In genomic region chr1:220887868-220888664, GRCh38 we compare ENCODE assay signal across 12 cellular contexts. TPM values are rescaled to one million over a fixed set of nuclear protein-coding genes. Genes with fewer than 3 reads are reported as not detected.
DNase-seq lines count a peak whose midpoint lies in the region; ATAC-seq, FAIRE-seq and TF ChIP-seq lines count a peak whose summit lies in the region.
"Had no signal": no experiment of that assay in that cellular context is flagged by ENCODE, and none has a peak within 500 bp of the region (broad histone marks: within the 10 kb centered on the region; RNA-seq: fewer than 3 reads in every experiment).

No MANE protein-coding gene starts in this region.

- 24 to 38% methylated on average over 30 of the region's 30 CpGs for WGBS in heart right ventricle, 2 donors
- 6 to 11% methylated on average over 30 of the region's 30 CpGs for WGBS in pancreas, 2 donors

- peaks cover 16 to 82% (median 66%) of the 10 kb centered on the region in 7 donors for H3K27me3 ChIP-seq in heart right ventricle
- H3K27me3 ChIP-seq in pancreas = peaks cover 0 to 39% (median 12%) of the 10 kb centered on the region in 4 donors

- no peak for TF ChIP-seq CTCF in CD14-positive monocyte (IDR thresholded peaks at IDR 0.05)
- no peak for TF ChIP-seq CTCF in heart right ventricle (IDR thresholded peaks at IDR 0.05)
- no peak for TF ChIP-seq CTCF in pancreas (IDR thresholded peaks at IDR 0.05)
- TF ChIP-seq CTCF in RWPE1 (conservative IDR thresholded peaks at IDR 0.05; ENCODE audit: low read depth) = no peak

- peaks cover 3 to 34% (median 27%) of the 10 kb centered on the region in 7 donors for H3K9me3 Mint-ChIP-seq in CD14-positive monocyte

- peaks cover 63 to 64% of the 10 kb centered on the region in 2 donors for H3K36me3 Mint-ChIP-seq in CD14-positive monocyte

- POLR2A ChIA-PET in RWPE1 (lab: Yijun Ruan, JAX; ENCODE audit: low non-redundant PET) = no interaction called here

- H3K36me3 ChIP-seq in heart right ventricle = peaks cover 0 to 36% (median 25%) of the 10 kb centered on the region in 9 donors
- H3K36me3 ChIP-seq in pancreas = no peaks in the 10 kb centered on the region

- no peak for FAIRE-seq in pancreas (lab: Jason Lieb, UNC)

- H3K4me1 ChIP-seq in heart right ventricle (peaks cover 0 to 49% (median 19%) of the 10 kb centered on the region in 9 donors), pancreas (peaks cover 0 to 12% (median 0%) of the 10 kb centered on the region in 3 donors)

- peak overlapping the region in 1 of 7 donors; percentile 54 for H3K27ac Mint-ChIP-seq in CD14-positive monocyte

- H3K27me3 Mint-ChIP-seq in CD14-positive monocyte (ENCODE audit: low read depth in 3 of 3) = peaks cover 75 to 76% (median 76%) of the 10 kb centered on the region in 3 donors

- CTCF ChIA-PET in RWPE1 (lab: Yijun Ruan, JAX) = no interaction called here

- H3K4me3 ChIP-seq in heart right ventricle (peak overlapping the region in 7 of 10 donors; percentile 6 to 31 (median 20)), pancreas (peak overlapping the region in 2 of 4 donors; percentile 32 to 44)

- intact Hi-C loops in CD14-positive monocyte (cut with micrococcal nuclease) (loop anchor here in 1 of 2 donors (10.0 kb wide), 2 partner anchors 67 to 277 kb away; no protein-coding TSS in a partner anchor), heart right ventricle (cut with DNase I) (loop anchor here in 3 of 10 donors (10.0 kb wide), 2 partner anchors 107 to 147 kb away; no protein-coding TSS in a partner anchor), pancreas (cut with DNase I) (no loop called here)

- H3K27ac ChIP-seq in heart right ventricle (no peak overlapping the region), pancreas (no peak overlapping the region), RWPE1 (no peak overlapping the region)

- H3K4me1 Mint-ChIP-seq in CD14-positive monocyte = peaks cover 79% of the 10 kb centered on the region

- H3K9me3 ChIP-seq in heart right ventricle = no peaks in the 10 kb centered on the region
- no peaks in the 10 kb centered on the region for H3K9me3 ChIP-seq in pancreas

- DNase-seq in CD14-positive monocyte (ENCODE audit: low spot score) (no peak), RPMI7951 (ENCODE audit: low read depth) (peak; percentile 33), heart right ventricle (no peak), pancreas (no peak), NCI-H2081 treated with DMSO at 0.1 percent for 48 hours (lab: John Stamatoyannopoulos, UW) (no peak), SHP77 treated with DMSO at 0.1 percent for 48 hours (lab: John Stamatoyannopoulos, UW) (no peak), RWPE1 (ENCODE audit: low spot score) (no peak)
- no peak for DNase-seq in stimulated activated CD4-positive, alpha-beta T cell treated with anti-CD3 and anti-CD28 coated beads, Interleukin-2, amount 100 ng/mL, for 48 hours
- DNase-seq: activated CD4-positive, alpha-beta T cell treated with anti-CD3 and anti-CD28 coated beads, Interleukin-2, amount 50 U/mL, for 48 hours; NCI-H1105 treated with DMSO at 0.1 percent for 48 hours; RPMI8226 had no signal

- ATAC-seq in heart right ventricle (peak in 2 of 8 donors; percentile 5 to 14), pancreas (peak; percentile 44 to 60 (median 53))
- ATAC-seq: esophagus mucosa had no signal

- peak overlapping the region; percentile 64 to 97 for H3K4me3 Mint-ChIP-seq in CD14-positive monocyte

RNA-seq across cellular contexts. Expression of gene HLX, which starts 8.8 kb away (rescaled TPM):
- 10 to 100 TPM; 17.1 to 17.6 TPM for polyA plus RNA-seq in CD14-positive monocyte
- 5.2 TPM in 2 replicates for total RNA-seq in RPMI7951 (2014; rRNA removed; shearing (Covaris generic))
- 10 to 100 TPM in 2 of 10 donors, 1 to 10 TPM in 8; 4.3 to 13.8 (median 6.7) TPM for total RNA-seq in heart right ventricle
- 10 to 100 TPM in 1 of 2 donors, 1 to 10 TPM in 1; 4.8 to 10.1 TPM for polyA plus RNA-seq in heart right ventricle
- 1 to 10 TPM in 4 of 6 donors, under 1 TPM in 2; 0.74 to 3.8 (median 1.9) TPM for total RNA-seq in pancreas
- polyA plus RNA-seq in pancreas = 1 to 10 TPM; 3.0 to 5.9 TPM
